ENCODE assay signal across 15 cellular contexts in the genomic region with DNA sequence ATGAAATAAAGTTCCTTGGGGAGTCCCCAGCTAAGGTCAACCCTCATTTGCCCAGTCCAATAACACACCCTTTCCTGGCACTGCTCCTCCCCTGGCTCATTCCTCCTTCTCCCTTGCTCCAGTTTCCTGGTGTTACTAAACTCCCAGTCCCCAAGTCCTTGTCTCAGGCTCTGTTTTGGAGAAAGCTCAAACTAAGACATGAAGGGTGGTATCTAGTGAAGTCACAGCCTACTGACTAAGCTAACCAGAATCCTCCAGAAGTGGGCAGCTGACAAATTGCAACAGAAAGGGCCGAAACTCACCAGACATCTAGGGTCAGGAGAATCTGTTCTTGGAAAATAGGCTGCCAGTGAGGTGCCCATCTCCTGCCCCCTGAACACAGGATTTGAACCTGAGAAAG.
A peak's percentile ranks its signal among the peaks of the same experiment; 100 is the strongest.
DNase-seq lines count a peak whose midpoint lies in the region; ATAC-seq and TF ChIP-seq lines count a peak whose summit lies in the region.
"Had no signal": no experiment of that assay in that cellular context is flagged by ENCODE, and none has a peak within 500 bp of the region (broad histone marks: within the 10 kb centered on the region; RNA-seq: fewer than 3 reads in every experiment).

No MANE protein-coding gene starts in this region.

- no peaks in the 10 kb centered on the region for H3K79me2 ChIP-seq in smooth muscle cell (ENCODE audit: low read depth)

- H3K4me3 ChIP-seq in smooth muscle cell: no peak overlapping the region

- H3K4me2 ChIP-seq in smooth muscle cell: peak overlapping the region; percentile 37

- intact Hi-C loops in activated B cell treated with CpG ODN at 0.5 μM for 24 hours (cut with micrococcal nuclease): no loop called here

- H3K4me1 ChIP-seq in smooth muscle cell (ENCODE audit: low read depth): no peaks in the 10 kb centered on the region

- no peaks in the 10 kb centered on the region for H3K36me3 Mint-ChIP-seq in activated B cell treated with CpG ODN at 0.5 μM for 24 hours (ENCODE audit: low read depth)

- no peaks in the 10 kb centered on the region for H3K36me3 ChIP-seq in smooth muscle cell (ENCODE audit: low read depth)

- H3K27ac Mint-ChIP-seq in activated B cell treated with CpG ODN at 0.5 μM for 24 hours: peak overlapping the region; percentile 57
- H3K27ac Mint-ChIP-seq: stimulated activated naive CD8-positive, alpha-beta T cell treated with anti-CD3 and anti-CD28 coated beads, Interleukin-15, amount 100 ng/mL, for 72 hours had no signal

- DNase-seq in ELR (ENCODE audit: low read depth): peak; percentile 37
- no peak for DNase-seq in activated B cell treated with CpG ODN at 0.5 μM for 24 hours
- peak; percentile 67 for DNase-seq in iris pigment epithelial cell (ENCODE audit: low read depth)
- no peak for DNase-seq in smooth muscle cell (lab: John Stamatoyannopoulos, UW; ENCODE audit: unreplicated experiment)
- no peak for DNase-seq in SIG-M5 treated with dmso at 0.1 percent for 504 hours (lab: John Stamatoyannopoulos, UW; ENCODE audit: unreplicated experiment)
- no peak for DNase-seq in hypothalamus (lab: John Stamatoyannopoulos, UW)
- DNase-seq: activated CD8-positive, alpha-beta memory T cell treated with anti-CD3 and anti-CD28 coated beads for 24 hours; foreskin melanocyte; GF-D8; NCI-H2081; NCI-H69; stimulated activated naive CD8-positive, alpha-beta T cell treated with anti-CD3 and anti-CD28 coated beads, Interleukin-15, amount 100 ng/mL, for 72 hours had no signal

- TF ChIP-seq CTCF in activated B cell treated with CpG ODN at 0.5 μM for 24 hours (IDR thresholded peaks at IDR 0.05) (no peak), smooth muscle cell (IDR thresholded peaks at IDR 0.05; ENCODE audit: borderline replicate concordance, insufficient read depth, poor library complexity, severe bottlenecking) (no peak)

- no peaks in the 10 kb centered on the region for H3F3A ChIP-seq in smooth muscle cell (ENCODE audit: low read depth)

- H3K4me3 Mint-ChIP-seq in activated B cell treated with CpG ODN at 0.5 μM for 24 hours: no peak overlapping the region
- H3K4me3 Mint-ChIP-seq: stimulated activated naive CD8-positive, alpha-beta T cell treated with anti-CD3 and anti-CD28 coated beads, Interleukin-15, amount 100 ng/mL, for 72 hours had no signal

- no peaks in the 10 kb centered on the region for H3K9me3 ChIP-seq in smooth muscle cell (replicated peaks; ENCODE audit: low read depth)

- peaks cover 28% of the 10 kb centered on the region for H3K4me1 Mint-ChIP-seq in activated B cell treated with CpG ODN at 0.5 μM for 24 hours
- H3K4me1 Mint-ChIP-seq: stimulated activated naive CD8-positive, alpha-beta T cell treated with anti-CD3 and anti-CD28 coated beads, Interleukin-15, amount 100 ng/mL, for 72 hours had no signal

- H2AFZ ChIP-seq in smooth muscle cell (ENCODE audit: low read depth): no peak overlapping the region

- H3K27me3 ChIP-seq in smooth muscle cell (ENCODE audit: low read depth): no peaks in the 10 kb centered on the region

- CTCF ChIA-PET in activated B cell treated with CpG ODN at 0.5 μM for 24 hours (lab: Charles Lee): interaction anchor here (1.1 kb wide), 1 partner anchor 72 kb away, joined by 3 read pairs; no protein-coding TSS in a partner anchor

- POLR2A ChIA-PET in activated B cell treated with CpG ODN at 0.5 μM for 24 hours (lab: Charles Lee): interaction anchor here (1.1 kb wide), 1 partner anchor 77 kb away, joined by 3 read pairs; no protein-coding TSS in a partner anchor

- no peak overlapping the region for H3K9ac ChIP-seq in smooth muscle cell (ENCODE audit: low read depth)

- H3K27ac ChIP-seq in smooth muscle cell (ENCODE audit: low read depth): peak overlapping the region; percentile 55

- no peaks in the 10 kb centered on the region for H3K9me3 Mint-ChIP-seq in activated B cell treated with CpG ODN at 0.5 μM for 24 hours
- H3K9me3 Mint-ChIP-seq: stimulated activated naive CD8-positive, alpha-beta T cell treated with anti-CD3 and anti-CD28 coated beads, Interleukin-15, amount 100 ng/mL, for 72 hours had no signal

- H3K27me3 Mint-ChIP-seq in activated B cell treated with CpG ODN at 0.5 μM for 24 hours: no peaks in the 10 kb centered on the region

- ATAC-seq in activated B cell treated with CpG ODN at 0.5 μM for 24 hours (ENCODE audit: low read depth): no peak
- no peak for ATAC-seq in HG02588 (IDR thresholded peaks at IDR 0.05; ENCODE audit: unreplicated experiment)
- ATAC-seq in HG02981 (IDR thresholded peaks at IDR 0.05; ENCODE audit: unreplicated experiment): no peak
- ATAC-seq: Panc1; stimulated activated naive CD8-positive, alpha-beta T cell treated with anti-CD3 and anti-CD28 coated beads, Interleukin-15, amount 100 ng/mL, for 72 hours had no signal

- no peaks in the 10 kb centered on the region for H4K20me1 ChIP-seq in smooth muscle cell (ENCODE audit: low read depth)

- 11% methylated on average over 1 of the region's 1 CpG for WGBS in smooth muscle cell (ENCODE audit: low lambda C conversion rate)

Comparison
In these comparisons a context has a peak if more than half of its experiments do, and no peak if none do; other contexts are left out.
1. DNase-seq: peak in ELR (single experiment) and iris pigment epithelial cell (single experiment); none in activated B cell treated with CpG ODN at 0.5 μM for 24 hours (single experiment), smooth muscle cell (single experiment), SIG-M5 treated with dmso at 0.1 percent for 504 hours (single experiment) and hypothalamus (0 of 51).